ENCODE assay signal across 16 cellular contexts in genomic region chr14:22544881-22545420, GRCh38. TPM values are rescaled to one million over a fixed set of nuclear protein-coding genes. Genes with fewer than 3 reads are reported as not detected.
A peak's percentile ranks its signal among the peaks of the same experiment; 100 is the strongest.
DNase-seq lines count a peak whose midpoint lies in the region; ATAC-seq and TF ChIP-seq lines count a peak whose summit lies in the region.
"Had no signal": no experiment of that assay in that cellular context is flagged by ENCODE, and none has a peak within 500 bp of the region (broad histone marks: within the 10 kb centered on the region; RNA-seq: fewer than 3 reads in every experiment).

No MANE protein-coding gene starts in this region.

- H3K27ac ChIP-seq in dorsolateral prefrontal cortex = no peak overlapping the region
- H3K27ac ChIP-seq: parathyroid adenoma had no signal

- no peaks in the 10 kb centered on the region for H3K27me3 ChIP-seq in dorsolateral prefrontal cortex

- H3K9me3 Mint-ChIP-seq in stimulated activated naive CD8-positive, alpha-beta T cell treated with anti-CD3 and anti-CD28 coated beads, Interleukin-15, Interleukin-2, amounts not matched to agents 100 ng/mL and 50 ng/mL, for 24 hours = no peaks in the 10 kb centered on the region
- no peaks in the 10 kb centered on the region for H3K9me3 Mint-ChIP-seq in activated CD8-positive, alpha-beta T cell treated with anti-CD3 and anti-CD28 coated beads for 36 hours
- H3K9me3 Mint-ChIP-seq in memory B cell = no peaks in the 10 kb centered on the region

- H3K27me3 Mint-ChIP-seq in stimulated activated naive CD8-positive, alpha-beta T cell treated with anti-CD3 and anti-CD28 coated beads, Interleukin-15, Interleukin-2, amounts not matched to agents 100 ng/mL and 50 ng/mL, for 24 hours = no peaks in the 10 kb centered on the region
- no peaks in the 10 kb centered on the region for H3K27me3 Mint-ChIP-seq in activated CD8-positive, alpha-beta T cell treated with anti-CD3 and anti-CD28 coated beads for 36 hours
- H3K27me3 Mint-ChIP-seq in memory B cell = no peaks in the 10 kb centered on the region

- H3K4me3 ChIP-seq in dorsolateral prefrontal cortex = no peak overlapping the region
- H3K4me3 ChIP-seq: K562, smooth muscle cell had no signal

- CTCF ChIA-PET in activated CD8-positive, alpha-beta T cell treated with anti-CD3 and anti-CD28 coated beads for 36 hours (lab: Charles Lee) = interaction anchor here (0.7 to 9.3 kb wide), 7 partner anchors 8 to 684 kb away, joined by 3 to 72 read pairs (median 4); no protein-coding TSS in a partner anchor

- H3K27ac Mint-ChIP-seq in stimulated activated naive CD8-positive, alpha-beta T cell treated with anti-CD3 and anti-CD28 coated beads, Interleukin-15, Interleukin-2, amounts not matched to agents 100 ng/mL and 50 ng/mL, for 24 hours = peak overlapping the region; percentile 98
- peak overlapping the region; percentile 94 for H3K27ac Mint-ChIP-seq in activated CD8-positive, alpha-beta T cell treated with anti-CD3 and anti-CD28 coated beads for 36 hours
- peak overlapping the region; percentile 5 for H3K27ac Mint-ChIP-seq in memory B cell

- TF ChIP-seq CTCF in activated CD8-positive, alpha-beta T cell treated with anti-CD3 and anti-CD28 coated beads for 36 hours (IDR thresholded peaks at IDR 0.05) = no peak
- TF ChIP-seq CTCF in dorsolateral prefrontal cortex (IDR thresholded peaks at IDR 0.05 in 54 of 56, conservative IDR thresholded peaks at IDR 0.05 in 2 of 56; ENCODE audit: low read depth in 1 of 56, partially characterized antibody in 56 of 56) = no peak

- no peak for ATAC-seq in stimulated activated naive CD8-positive, alpha-beta T cell treated with anti-CD3 and anti-CD28 coated beads, Interleukin-15, Interleukin-2, amounts not matched to agents 100 U/mL and 50 U/mL, for 24 hours
- ATAC-seq in activated CD8-positive, alpha-beta T cell treated with anti-CD3 and anti-CD28 coated beads for 36 hours = no peak
- no peak for ATAC-seq in memory B cell (ENCODE audit: low read depth)
- no peak for ATAC-seq in HG02759 (IDR thresholded peaks at IDR 0.05; ENCODE audit: unreplicated experiment)
- ATAC-seq: K562 had no signal

- POLR2A ChIA-PET in activated CD8-positive, alpha-beta T cell treated with anti-CD3 and anti-CD28 coated beads for 36 hours (lab: Charles Lee) = interaction anchor here (0.6 to 14.7 kb wide), 7 partner anchors 5 to 325 kb away, joined by 3 to 575 read pairs (median 326); no protein-coding TSS in a partner anchor

- H3K36me3 Mint-ChIP-seq in stimulated activated naive CD8-positive, alpha-beta T cell treated with anti-CD3 and anti-CD28 coated beads, Interleukin-15, Interleukin-2, amounts not matched to agents 100 ng/mL and 50 ng/mL, for 24 hours (ENCODE audit: low read depth) = peaks cover 99% of the 10 kb centered on the region
- H3K36me3 Mint-ChIP-seq in activated CD8-positive, alpha-beta T cell treated with anti-CD3 and anti-CD28 coated beads for 36 hours (ENCODE audit: low read depth) = peaks cover 97% of the 10 kb centered on the region
- H3K36me3 Mint-ChIP-seq in memory B cell = peaks cover 14% of the 10 kb centered on the region

- H3K4me3 Mint-ChIP-seq in stimulated activated naive CD8-positive, alpha-beta T cell treated with anti-CD3 and anti-CD28 coated beads, Interleukin-15, Interleukin-2, amounts not matched to agents 100 ng/mL and 50 ng/mL, for 24 hours = peak overlapping the region; percentile 83
- H3K4me3 Mint-ChIP-seq in activated CD8-positive, alpha-beta T cell treated with anti-CD3 and anti-CD28 coated beads for 36 hours = peak overlapping the region; percentile 79
- no peak overlapping the region for H3K4me3 Mint-ChIP-seq in memory B cell

- intact Hi-C loops in activated CD8-positive, alpha-beta T cell treated with anti-CD3 and anti-CD28 coated beads for 36 hours (cut with micrococcal nuclease) = loop anchor here (5.0 to 10.0 kb wide), 2 partner anchors 553 to 1280 kb away; partner anchors contain the start of gene HNRNPC
- intact Hi-C loops in posterior vena cava (cut with DNase I) (no loop called here), dorsolateral prefrontal cortex (cut with DNase I) (loop anchor here in 1 of 2 donors (5.0 kb wide), 1 partner anchor 68 kb away; no protein-coding TSS in a partner anchor)

- no peak for DNase-seq in stimulated activated naive CD8-positive, alpha-beta T cell treated with anti-CD3 and anti-CD28 coated beads, Interleukin-15, Interleukin-2, amounts not matched to agents 100 U/mL and 50 U/mL, for 24 hours
- DNase-seq in activated CD8-positive, alpha-beta T cell treated with anti-CD3 and anti-CD28 coated beads for 36 hours = peak; percentile 37
- no peak for DNase-seq in memory B cell (ENCODE audit: low spot score in 2 of 2)
- DNase-seq in posterior vena cava (ENCODE audit: low spot score) = no peak
- DNase-seq in dorsolateral prefrontal cortex = no peak
- DNase-seq in stimulated activated CD8-positive, alpha-beta memory T cell treated with anti-CD3 and anti-CD28 coated beads, Interleukin-4, amount 100 ng/mL, for 48 hours = no peak
- DNase-seq: AML-193, DMS53, NCI-H1105, NCI-H2171, NCI-H748 treated with DMSO at 0.1 percent for 48 hours had no signal

- peaks cover 99% of the 10 kb centered on the region for H3K4me1 Mint-ChIP-seq in stimulated activated naive CD8-positive, alpha-beta T cell treated with anti-CD3 and anti-CD28 coated beads, Interleukin-15, Interleukin-2, amounts not matched to agents 100 ng/mL and 50 ng/mL, for 24 hours (ENCODE audit: low read depth)
- peaks cover 90% of the 10 kb centered on the region for H3K4me1 Mint-ChIP-seq in activated CD8-positive, alpha-beta T cell treated with anti-CD3 and anti-CD28 coated beads for 36 hours (ENCODE audit: low read depth)
- peaks cover 34% of the 10 kb centered on the region for H3K4me1 Mint-ChIP-seq in memory B cell

RNA-seq across cellular contexts. Expression of gene DAD1, which starts 44.1 kb away (rescaled TPM):
- 100 to 1,000 TPM; 194 to 196 TPM for total RNA-seq in activated CD8-positive, alpha-beta T cell treated with anti-CD3 and anti-CD28 coated beads for 36 hours
- total RNA-seq in posterior vena cava (100 to 1,000 TPM; 160 to 182 TPM), dorsolateral prefrontal cortex (100 to 1,000 TPM in 92 of 120 experiments, 10 to 100 TPM in 28; 71.6 to 171 (median 110) TPM)

RNA-seq across cellular contexts. Expression of gene ABHD4, which starts 53.1 kb away (rescaled TPM):
- total RNA-seq in activated CD8-positive, alpha-beta T cell treated with anti-CD3 and anti-CD28 coated beads for 36 hours = 1 to 10 TPM; 8.6 to 9.4 TPM
- total RNA-seq in posterior vena cava (10 to 100 TPM; 31.2 to 36.7 TPM), dorsolateral prefrontal cortex (10 to 100 TPM in 119 of 120 experiments, 1 to 10 TPM in 1; 9.7 to 36.9 (median 19.7) TPM)

Comparison
In these comparisons a context has a peak if more than half of its experiments do, and no peak if none do; other contexts are left out.
1. H3K27ac Mint-ChIP-seq: peak in every context shown above with its lines; median percentile 98 in stimulated activated naive CD8-positive, alpha-beta T cell treated with anti-CD3 and anti-CD28 coated beads, Interleukin-15, Interleukin-2, amounts not matched to agents 100 ng/mL and 50 ng/mL, for 24 hours; 94 in activated CD8-positive, alpha-beta T cell treated with anti-CD3 and anti-CD28 coated beads for 36 hours; 5 in memory B cell.